Comparison of ENCODE assay signal across 16 cellular contexts in genomic region chr10:77498829-77499228, GRCh38.
DNase-seq lines count a peak whose midpoint lies in the region; ATAC-seq and TF ChIP-seq lines count a peak whose summit lies in the region.
"Had no signal": no experiment of that assay in that cellular context is flagged by ENCODE, and none has a peak within 500 bp of the region (broad histone marks: within the 10 kb centered on the region; RNA-seq: fewer than 3 reads in every experiment).

No MANE protein-coding gene starts in this region.

- H3K9me3 ChIP-seq in IMR-90 (ENCODE audit: control insufficient read depth, insufficient read depth, low read length), result no peaks in the 10 kb centered on the region
- H3K9me3 ChIP-seq in esophagus muscularis mucosa, result no peaks in the 10 kb centered on the region
- no peaks in the 10 kb centered on the region for H3K9me3 ChIP-seq in skeletal muscle tissue (ENCODE audit: control insufficient read depth in 3 of 3, low read length in 3 of 3)
- H3K9me3 ChIP-seq: BE2C had no signal

- no peak overlapping the region for H3K18ac ChIP-seq in IMR-90 (ENCODE audit: low read depth, low read length)

- no peak overlapping the region for H2BK120ac ChIP-seq in IMR-90 (ENCODE audit: low read depth, low read length)

- peaks cover 23% of the 10 kb centered on the region for H3K4me1 ChIP-seq in IMR-90 (ENCODE audit: control insufficient read depth, insufficient read depth, low read length)
- H3K4me1 ChIP-seq in esophagus muscularis mucosa, result peaks cover 6 to 70% (median 59%) of the 10 kb centered on the region in 4 donors
- peaks cover 26 to 64% (median 41%) of the 10 kb centered on the region in 3 donors for H3K4me1 ChIP-seq in skeletal muscle tissue (ENCODE audit: control insufficient read depth in 3 of 3, insufficient read depth in 3 of 3, low read length in 3 of 3)

- no peaks in the 10 kb centered on the region for H4K20me1 ChIP-seq in IMR-90 (ENCODE audit: insufficient read depth, low read length)

- H3K23ac ChIP-seq in IMR-90 (ENCODE audit: low read depth, low read length), result no peak overlapping the region

- no peak overlapping the region for H2AFZ ChIP-seq in IMR-90 (replicated peaks; ENCODE audit: low read length, poor library complexity)

- ATAC-seq in IMR-90 (ENCODE audit: low read depth), result no peak
- no peak for ATAC-seq in HG02610 (IDR thresholded peaks at IDR 0.05; ENCODE audit: unreplicated experiment)
- ATAC-seq: HCT116 had no signal

- H2BK20ac ChIP-seq in IMR-90 (ENCODE audit: low read depth, low read length), result no peak overlapping the region

- DNase-seq in NCI-H748 (lab: John Stamatoyannopoulos, UW; ENCODE audit: unreplicated experiment) (peak; percentile 8), NCI-H748 treated with DMSO at 0.1 percent for 48 hours (lab: John Stamatoyannopoulos, UW) (no peak), IMR-90 (no peak), esophagus muscularis mucosa (ENCODE audit: extremely low spot score) (no peak), T-helper 9 cell (no peak)
- DNase-seq in activated naive CD8-positive, alpha-beta T cell treated with anti-CD3 and anti-CD28 coated beads for 36 hours, result no peak
- DNase-seq: BE2C; CD4-positive, CD25-positive, alpha-beta regulatory T cell; DMS79 treated with DMSO at 0.1 percent for 48 hours; GOT3; Karpas-422; NCI-H187; Right ventricle myocardium superior had no signal

- no TSS peak for BruUV-seq in IMR-90 (replicated peaks; lab: Mats Ljungman, UMichigan)

- H3K27ac Mint-ChIP-seq in activated naive CD8-positive, alpha-beta T cell treated with anti-CD3 and anti-CD28 coated beads for 36 hours, result no peak overlapping the region
- H3K27ac Mint-ChIP-seq: CD4-positive, CD25-positive, alpha-beta regulatory T cell had no signal

- H3K36me3 Mint-ChIP-seq in activated naive CD8-positive, alpha-beta T cell treated with anti-CD3 and anti-CD28 coated beads for 36 hours, result no peaks in the 10 kb centered on the region
- H3K36me3 Mint-ChIP-seq: CD4-positive, CD25-positive, alpha-beta regulatory T cell had no signal

- POLR2A ChIA-PET in IMR-90 (lab: Charles Lee; ENCODE audit: unreplicated experiment), result no interaction called here

- H2AK5ac ChIP-seq in IMR-90 (ENCODE audit: low read depth, low read length), result peak overlapping the region; percentile 47; the same call in 1 of the 2 replicates

- no peak for TF ChIP-seq RAD21 in IMR-90 (IDR thresholded peaks at IDR 0.05; ENCODE audit: low read length)

- no peak for TF ChIP-seq EP300 in esophagus muscularis mucosa (IDR thresholded peaks at IDR 0.05)

- intact Hi-C loops in IMR-90 (cut with micrococcal nuclease) (no loop called here), esophagus muscularis mucosa (cut with DNase I) (loop anchor here (5.0 to 10.0 kb wide), 2 partner anchors 143 to 324 kb away; no protein-coding TSS in a partner anchor)

- TF ChIP-seq CTCF in IMR-90 (conservative IDR thresholded peaks at IDR 0.05; ENCODE audit: low read depth, low read length) (no peak), esophagus muscularis mucosa (IDR thresholded peaks at IDR 0.05) (no peak)

- H4K8ac ChIP-seq in IMR-90 (ENCODE audit: low read depth in 2 of 2, low read length in 2 of 2), result no peak overlapping the region

- peaks cover 0 to 27% of the 10 kb centered on the region in 2 experiments; a peak in 2 of 4 replicates for H3K79me1 ChIP-seq in IMR-90 (ENCODE audit: low read depth in 1 of 2, low read length in 2 of 2)

- H3K4me3 ChIP-seq in IMR-90 (ENCODE audit: insufficient read depth, low read depth, low read length) (no peak overlapping the region), esophagus muscularis mucosa (no peak overlapping the region), skeletal muscle tissue (ENCODE audit: low read length in 3 of 3) (no peak overlapping the region)

- no peaks in the 10 kb centered on the region for H3K27me3 ChIP-seq in IMR-90 (ENCODE audit: control insufficient read depth, insufficient read depth, low read length)
- no peaks in the 10 kb centered on the region for H3K27me3 ChIP-seq in esophagus muscularis mucosa
- no peaks in the 10 kb centered on the region for H3K27me3 ChIP-seq in skeletal muscle tissue (ENCODE audit: control insufficient read depth in 3 of 3, insufficient read depth in 3 of 3, low read length in 3 of 3)
- H3K27me3 ChIP-seq: BE2C had no signal

- H3K9me1 ChIP-seq in IMR-90 (ENCODE audit: insufficient read depth, low read length), result peaks cover 23% of the 10 kb centered on the region

- no peak overlapping the region for H3K56ac ChIP-seq in IMR-90 (ENCODE audit: extremely low read depth, insufficient read depth, low read length)

- no peak overlapping the region for H3K4me2 ChIP-seq in IMR-90 (ENCODE audit: low read depth, low read length)

- no peak overlapping the region for H3K4me3 Mint-ChIP-seq in activated naive CD8-positive, alpha-beta T cell treated with anti-CD3 and anti-CD28 coated beads for 36 hours
- H3K4me3 Mint-ChIP-seq: CD4-positive, CD25-positive, alpha-beta regulatory T cell had no signal

- H4K91ac ChIP-seq in IMR-90 (ENCODE audit: insufficient read depth, low read depth, low read length), result no peak overlapping the region

- peaks cover 20% of the 10 kb centered on the region for H3K4me1 Mint-ChIP-seq in activated naive CD8-positive, alpha-beta T cell treated with anti-CD3 and anti-CD28 coated beads for 36 hours
- H3K4me1 Mint-ChIP-seq: CD4-positive, CD25-positive, alpha-beta regulatory T cell had no signal

- H4K5ac ChIP-seq in IMR-90 (ENCODE audit: low read depth, low read length), result no peak overlapping the region

- no CpG with 5 or more reads among the region's 2 CpGs for WGBS in IMR-90 (ENCODE audit: extremely low coverage in 2 of 2, insufficient read length in 1 of 2), 2 experiments
- 62% methylated on average over 2 of the region's 2 CpGs for WGBS in esophagus muscularis mucosa

- no peak overlapping the region for H3K14ac ChIP-seq in IMR-90 (replicated peaks; ENCODE audit: low read depth, low read length)

- H3K27me3 Mint-ChIP-seq in activated naive CD8-positive, alpha-beta T cell treated with anti-CD3 and anti-CD28 coated beads for 36 hours, result peaks cover 20% of the 10 kb centered on the region
- H3K27me3 Mint-ChIP-seq: CD4-positive, CD25-positive, alpha-beta regulatory T cell had no signal

- no peaks in the 10 kb centered on the region for H3K9me3 Mint-ChIP-seq in activated naive CD8-positive, alpha-beta T cell treated with anti-CD3 and anti-CD28 coated beads for 36 hours
- H3K9me3 Mint-ChIP-seq: CD4-positive, CD25-positive, alpha-beta regulatory T cell had no signal

- H2BK15ac ChIP-seq in IMR-90 (ENCODE audit: low read depth, low read length), result no peak overlapping the region

- H3K36me3 ChIP-seq in IMR-90 (ENCODE audit: control insufficient read depth, insufficient read depth, low read length) (no peaks in the 10 kb centered on the region), esophagus muscularis mucosa (no peaks in the 10 kb centered on the region), skeletal muscle tissue (ENCODE audit: control insufficient read depth in 3 of 3, insufficient read depth in 3 of 3, low read length in 3 of 3) (no peaks in the 10 kb centered on the region)
- H3K36me3 ChIP-seq: BE2C had no signal

- no peak for TF ChIP-seq POLR2A in IMR-90 (IDR thresholded peaks at IDR 0.05; ENCODE audit: low read depth, low read length)
- no peak for TF ChIP-seq POLR2A in esophagus muscularis mucosa (IDR thresholded peaks at IDR 0.05; ENCODE audit: low read depth)

- H3K9ac ChIP-seq in IMR-90 (ENCODE audit: low read depth, low read length) (no peak overlapping the region), skeletal muscle tissue (ENCODE audit: low read depth in 1 of 3, low read length in 3 of 3) (no peak overlapping the region)

- H2AK9ac ChIP-seq in IMR-90 (replicated peaks; ENCODE audit: low read depth, low read length, poor library complexity), result no peak overlapping the region

- H3K27ac ChIP-seq in IMR-90 (ENCODE audit: insufficient read depth, low read length), result no peak overlapping the region
- peak overlapping the region in 3 of 4 donors; percentile 40 to 63 (median 58) for H3K27ac ChIP-seq in esophagus muscularis mucosa (replicated peaks in 1 of 4)
- peak overlapping the region; percentile 9 for H3K27ac ChIP-seq in skeletal muscle tissue (ENCODE audit: low read depth, low read length)

- CTCF ChIA-PET in IMR-90 (lab: Yijun Ruan, JAX), result no interaction called here

- H3K4ac ChIP-seq in IMR-90 (ENCODE audit: low read depth, low read length), result no peak overlapping the region

- no peak overlapping the region for H2BK5ac ChIP-seq in IMR-90 (ENCODE audit: low read depth, low read length, poor library complexity, severe bottlenecking)

- dilution Hi-C loops in IMR-90 (cut with HindIII; ENCODE audit: low sequenced_read_pairs, unreplicated experiment), result no loop called here

- in situ Hi-C loops in IMR-90 (cut with MboI; ENCODE audit: low sequenced_read_pairs), result no loop called here

TF ChIP-seq in IMR-90, 13 proteins besides CTCF, POLR2A, EP300 and RAD21 (continues in another document):
- TF ChIP-seq ELK1 (IDR thresholded peaks at IDR 0.05; ENCODE audit: borderline replicate concordance, low read depth, low read length) (no peak), USF2 (IDR thresholded peaks at IDR 0.05; ENCODE audit: low read depth, low read length) (no peak), RCOR1 (IDR thresholded peaks at IDR 0.05; ENCODE audit: insufficient replicate concordance, low read length) (no peak), CEBPB (IDR thresholded peaks at IDR 0.05; ENCODE audit: low read depth, low read length) (no peak), SMC3 (IDR thresholded peaks at IDR 0.05; ENCODE audit: low read depth, low read length) (no peak), MAZ (IDR thresholded peaks at IDR 0.05; ENCODE audit: borderline replicate concordance, low read depth, low read length) (no peak), FOS (IDR thresholded peaks at IDR 0.05; ENCODE audit: low read depth, low read length) (no peak), RFX5 (IDR thresholded peaks at IDR 0.05; ENCODE audit: low read depth, low read length) (no peak), MAFK (IDR thresholded peaks at IDR 0.05; ENCODE audit: low read depth, low read length) (no peak), BHLHE40 (IDR thresholded peaks at IDR 0.05; ENCODE audit: low read depth, low read length) (no peak)
